14 cellular contexts compared by ENCODE assay signal in genomic region chr3:72474775-72475174, GRCh38. TPM values are rescaled to one million over a fixed set of nuclear protein-coding genes. Genes with fewer than 3 reads are reported as not detected.
DNase-seq lines count a peak whose midpoint lies in the region; ATAC-seq and TF ChIP-seq lines count a peak whose summit lies in the region.
"Had no signal": no experiment of that assay in that cellular context is flagged by ENCODE, and none has a peak within 500 bp of the region (broad histone marks: within the 10 kb centered on the region; RNA-seq: fewer than 3 reads in every experiment).

No MANE protein-coding gene starts in this region.

- peak overlapping the region; percentile 43; the same call in 1 of the 2 replicates for H2AFZ ChIP-seq in OCI-LY3 (ENCODE audit: low read depth, low read length)
- H2AFZ ChIP-seq: GM23248 had no signal

- H3K27me3 ChIP-seq in OCI-LY3 (ENCODE audit: low read depth, low read length): no peaks in the 10 kb centered on the region

- H3K9me3 Mint-ChIP-seq in activated naive CD4-positive, alpha-beta T cell treated with anti-CD3 and anti-CD28 coated beads for 36 hours: peaks cover 1% of the 10 kb centered on the region
- H3K9me3 Mint-ChIP-seq in chondrocyte (ENCODE audit: low read depth): no peaks in the 10 kb centered on the region

- TF ChIP-seq CTCF in OCI-LY3 (IDR thresholded peaks at IDR 0.05; ENCODE audit: low read depth, low read length) (no peak), chondrocyte (IDR thresholded peaks at IDR 0.05) (no peak)

- peaks cover 36% of the 10 kb centered on the region for H3K4me1 Mint-ChIP-seq in activated naive CD4-positive, alpha-beta T cell treated with anti-CD3 and anti-CD28 coated beads for 36 hours (ENCODE audit: low read depth)
- H3K4me1 Mint-ChIP-seq in chondrocyte (ENCODE audit: low read depth): no peaks in the 10 kb centered on the region

- peaks cover 70% of the 10 kb centered on the region for H3K4me1 ChIP-seq in OCI-LY3 (ENCODE audit: low read length)

- CTCF ChIA-PET in activated naive CD4-positive, alpha-beta T cell treated with anti-CD3 and anti-CD28 coated beads for 36 hours (lab: Charles Lee): no interaction called here

- intact Hi-C loops in activated naive CD4-positive, alpha-beta T cell treated with anti-CD3 and anti-CD28 coated beads for 36 hours (cut with micrococcal nuclease): no loop called here

- peak overlapping the region; percentile 55 for H3K4me2 ChIP-seq in OCI-LY3 (ENCODE audit: low read length)

- H3K27me3 Mint-ChIP-seq in activated naive CD4-positive, alpha-beta T cell treated with anti-CD3 and anti-CD28 coated beads for 36 hours (ENCODE audit: low read depth): no peaks in the 10 kb centered on the region
- H3K27me3 Mint-ChIP-seq in chondrocyte (ENCODE audit: low read depth): no peaks in the 10 kb centered on the region

- no peaks in the 10 kb centered on the region for H4K20me1 ChIP-seq in OCI-LY3 (ENCODE audit: insufficient read depth, low read length)

- no peak for ATAC-seq in esophagus mucosa

- no peak overlapping the region for H3K4me3 Mint-ChIP-seq in activated naive CD4-positive, alpha-beta T cell treated with anti-CD3 and anti-CD28 coated beads for 36 hours
- H3K4me3 Mint-ChIP-seq in chondrocyte (ENCODE audit: unreplicated experiment): no peak overlapping the region
- H3K4me3 Mint-ChIP-seq: CD4-positive, CD25-positive, alpha-beta regulatory T cell had no signal

- H3K79me2 ChIP-seq in OCI-LY3 (ENCODE audit: low read length): no peaks in the 10 kb centered on the region

- peak overlapping the region; percentile 1; the same call in 1 of the 2 replicates for H3K4me3 ChIP-seq in OCI-LY3 (ENCODE audit: low read length)
- H3K4me3 ChIP-seq: GM23248 had no signal

- H3K36me3 Mint-ChIP-seq in activated naive CD4-positive, alpha-beta T cell treated with anti-CD3 and anti-CD28 coated beads for 36 hours (ENCODE audit: low read depth): peaks cover 1% of the 10 kb centered on the region
- H3K36me3 Mint-ChIP-seq in chondrocyte (ENCODE audit: low read depth): peaks cover 1% of the 10 kb centered on the region
- H3K36me3 Mint-ChIP-seq: CD4-positive, CD25-positive, alpha-beta regulatory T cell had no signal

- peak overlapping the region; percentile 0; the same call in 1 of the 2 replicates for H3K9ac ChIP-seq in OCI-LY3 (ENCODE audit: low read length)
- H3K9ac ChIP-seq: GM23248 had no signal

- peak overlapping the region; percentile 46 for H3K27ac Mint-ChIP-seq in activated naive CD4-positive, alpha-beta T cell treated with anti-CD3 and anti-CD28 coated beads for 36 hours
- peak overlapping the region; percentile 17 for H3K27ac Mint-ChIP-seq in chondrocyte (ENCODE audit: unreplicated experiment)
- H3K27ac Mint-ChIP-seq: CD4-positive, CD25-positive, alpha-beta regulatory T cell had no signal

- DNase-seq in activated naive CD4-positive, alpha-beta T cell treated with anti-CD3 and anti-CD28 coated beads for 36 hours: peak; percentile 22
- no peak for DNase-seq in activated naive CD4-positive, alpha-beta T cell (lab: John Stamatoyannopoulos, UW)
- DNase-seq in chondrocyte (ENCODE audit: low spot score) (no peak), DMS 273 treated with DMSO at 0.1 percent for 48 hours (lab: John Stamatoyannopoulos, UW) (no peak)
- DNase-seq in stimulated activated CD8-positive, alpha-beta memory T cell treated with anti-CD3 and anti-CD28 coated beads, Interleukin-4, amount 100 ng/mL, for 48 hours: no peak
- DNase-seq: ACHN, GM23248, NCI-H1105, NCI-H1694 treated with DMSO at 0.1 percent for 48 hours, NCI-H446, NCI-H748 treated with DMSO at 0.1 percent for 48 hours had no signal

- H3K9me3 ChIP-seq in OCI-LY3 (ENCODE audit: insufficient read depth, low read length): no peaks in the 10 kb centered on the region

- peak overlapping the region; percentile 64 for H3K27ac ChIP-seq in OCI-LY3 (ENCODE audit: low read length)
- H3K27ac ChIP-seq: GM23248 had no signal

- H3K36me3 ChIP-seq in OCI-LY3 (replicated peaks; ENCODE audit: low read depth, low read length): no peaks in the 10 kb centered on the region

RNA-seq across cellular contexts. Expression of gene RYBP, which starts 28.4 kb away (rescaled TPM):
- 10 to 100 TPM; 15.1 to 15.2 TPM for total RNA-seq in activated naive CD4-positive, alpha-beta T cell treated with anti-CD3 and anti-CD28 coated beads for 36 hours
- 18.6 to 22.6 TPM (median 22.0 TPM) in 3 replicates for total RNA-seq in chondrocyte
- 9.1 TPM for total RNA-seq in esophagus mucosa
